In genomic region chr17:77846531-77847085, GRCh38 we compare ENCODE assay signal across 1 cellular context.
TF ChIP-seq lines count a peak whose summit lies in the region.

No MANE protein-coding gene starts in this region.

TF ChIP-seq in GM23338, 12 proteins besides CTCF, POLR2A, EP300 and RAD21:
- TF ChIP-seq REST (IDR thresholded peaks at IDR 0.05; ENCODE audit: unreplicated experiment) (no peak), STAT1 (IDR thresholded peaks at IDR 0.05; ENCODE audit: unreplicated experiment) (no peak), ZNF331 (CRISPR knock-in tag; IDR thresholded peaks at IDR 0.05; ENCODE audit: low read depth) (no peak), ETS1 (IDR thresholded peaks at IDR 0.05) (no peak), JUNB (IDR thresholded peaks at IDR 0.05; ENCODE audit: unreplicated experiment) (no peak), EZH2phosphoT487 (IDR thresholded peaks at IDR 0.05; ENCODE audit: unreplicated experiment) (no peak), ZNF114 (CRISPR knock-in tag; IDR thresholded peaks at IDR 0.05) (no peak), CREB1 (CRISPR knock-in tag; IDR thresholded peaks at IDR 0.05; ENCODE audit: low read depth) (no peak), POLR2AphosphoS5 (IDR thresholded peaks at IDR 0.05; ENCODE audit: low read depth) (no peak), EZH2 (IDR thresholded peaks at IDR 0.05; ENCODE audit: low read depth, unreplicated experiment) (no peak), ZNF462 (CRISPR knock-in tag; IDR thresholded peaks at IDR 0.05) (no peak), NANOG (IDR thresholded peaks at IDR 0.05; ENCODE audit: borderline replicate concordance) (no peak)
